Comparison of ENCODE assay signal across 8 cellular contexts in genomic region chr1:236686815-236687160, GRCh38. TPM values are rescaled to one million over a fixed set of nuclear protein-coding genes. Genes with fewer than 3 reads are reported as not detected.
A peak's percentile ranks its signal among the peaks of the same experiment; 100 is the strongest.
DNase-seq lines count a peak whose midpoint lies in the region; ATAC-seq and TF ChIP-seq lines count a peak whose summit lies in the region.

No MANE protein-coding gene starts in this region.

- peaks cover 8% of the 10 kb centered on the region; the same call in 1 of the 2 replicates for H3K4me1 ChIP-seq in GM23338 (ENCODE audit: insufficient read depth)
- peaks cover 24% of the 10 kb centered on the region for H3K4me1 ChIP-seq in left ventricle myocardium inferior
- peaks cover 25 to 34% of the 10 kb centered on the region in 2 donors for H3K4me1 ChIP-seq in gastrocnemius medialis

- H3K36me3 ChIP-seq in GM23338 (ENCODE audit: insufficient read depth) (no peaks in the 10 kb centered on the region), left ventricle myocardium inferior (no peaks in the 10 kb centered on the region), gastrocnemius medialis (no peaks in the 10 kb centered on the region)

- H3K9me2 ChIP-seq in GM23338 (ENCODE audit: insufficient read depth), result no peaks in the 10 kb centered on the region

- H3K4me3 Mint-ChIP-seq in GM23338 (peak overlapping the region; percentile 71), HFFc6 (no peak overlapping the region)

- H3K27ac ChIP-seq in GM23338 (ENCODE audit: low read depth) (no peak overlapping the region), left ventricle myocardium inferior (replicated peaks) (peak overlapping the region; percentile 94), gastrocnemius medialis (peak overlapping the region; percentile 96 to 97 (median 96))

- H3K4me2 ChIP-seq in GM23338, result peak overlapping the region; percentile 86

- H3K27ac Mint-ChIP-seq in GM23338 (no peak overlapping the region), HFFc6 (no peak overlapping the region)

- TF ChIP-seq CTCF in GM23338 (conservative IDR thresholded peaks at IDR 0.05; ENCODE audit: low read depth in 2 of 2) (no peak), left ventricle myocardium inferior (IDR thresholded peaks at IDR 0.05; ENCODE audit: borderline replicate concordance) (no peak), gastrocnemius medialis (IDR thresholded peaks at IDR 0.05 in 4 of 5, conservative IDR thresholded peaks at IDR 0.05 in 1 of 5) (no peak), HFFc6 (IDR thresholded peaks at IDR 0.05) (no peak)

- in situ Hi-C loops in gastrocnemius medialis (cut with MboI; ENCODE audit: low sequenced_read_pairs in 4 of 4), result loop anchor here in 1 of 4 donors (5.0 kb wide), 1 partner anchor 64 kb away; no protein-coding TSS in a partner anchor

- intact Hi-C loops in left ventricle myocardium inferior (cut with micrococcal nuclease), result no loop called here
- intact Hi-C loops in gastrocnemius medialis (cut with DNase I; ENCODE audit: low total_unique reads), result loop anchor here (2.0 to 5.0 kb wide), 4 partner anchors 14 to 111 kb away; partner anchors contain the start of gene MTR

- peak; percentile 14 for DNase-seq in GM23338 (ENCODE audit: low spot score)
- peak; percentile 56 for DNase-seq in activated CD8-positive, alpha-beta memory T cell treated with anti-CD3 and anti-CD28 coated beads, Interleukin-2, amount 50 U/mL, for 48 hours
- DNase-seq in left ventricle myocardium inferior, result peak; percentile 24
- peak in 1 of 2 donors; percentile 58 for DNase-seq in gastrocnemius medialis
- no peak for DNase-seq in activated gamma-delta T cell (lab: John Stamatoyannopoulos, UW)
- DNase-seq in hippocampal formation (lab: John Stamatoyannopoulos, UW), result no peak
- no peak for DNase-seq in HFFc6

- peaks cover 12% of the 10 kb centered on the region for H3K9me3 Mint-ChIP-seq in GM23338
- H3K9me3 Mint-ChIP-seq in HFFc6, result peaks cover 16% of the 10 kb centered on the region

- ATAC-seq in GM23338, result peak; percentile 57
- peak; percentile 21 to 34 for ATAC-seq in gastrocnemius medialis
- no peak for ATAC-seq in GM18909 (IDR thresholded peaks at IDR 0.05; ENCODE audit: poor library complexity, unreplicated experiment)

- H3K4me3 ChIP-seq in GM23338 (peak overlapping the region; percentile 64), left ventricle myocardium inferior (peak overlapping the region; percentile 77), gastrocnemius medialis (peak overlapping the region; percentile 68 to 84 (median 70))

- H2AFZ ChIP-seq in GM23338, result peak overlapping the region; percentile 96

- H3K27me3 Mint-ChIP-seq in GM23338 (ENCODE audit: insufficient read depth, low read depth, poor library complexity), result peaks cover 27% of the 10 kb centered on the region
- no peaks in the 10 kb centered on the region; the same call in 1 of the 2 replicates for H3K27me3 Mint-ChIP-seq in HFFc6 (ENCODE audit: insufficient read depth)

- H3K36me3 Mint-ChIP-seq in GM23338 (ENCODE audit: low read depth) (peaks cover 7% of the 10 kb centered on the region), HFFc6 (ENCODE audit: low read depth) (peaks cover 7% of the 10 kb centered on the region)

- 0 out of 2 replicates have a peak, but pooled peaks cover 3% of the 10 kb centered on the region for H4K20me1 ChIP-seq in GM23338 (replicated peaks; ENCODE audit: insufficient read depth)

- H3K79me2 ChIP-seq in GM23338 (replicated peaks; ENCODE audit: insufficient read depth), result no peaks in the 10 kb centered on the region

- peaks cover 13% of the 10 kb centered on the region for H3K4me1 Mint-ChIP-seq in GM23338
- H3K4me1 Mint-ChIP-seq in HFFc6 (ENCODE audit: low read depth), result 0 out of 2 replicates have a peak, but pooled peaks cover 5% of the 10 kb centered on the region

- H3K27me3 ChIP-seq in GM23338 (ENCODE audit: insufficient read depth) (peaks cover 40% of the 10 kb centered on the region), left ventricle myocardium inferior (ENCODE audit: low read depth) (peaks cover 40% of the 10 kb centered on the region), gastrocnemius medialis (no peaks in the 10 kb centered on the region)

- H3K9me3 ChIP-seq in left ventricle myocardium inferior (replicated peaks) (no peaks in the 10 kb centered on the region), gastrocnemius medialis (no peaks in the 10 kb centered on the region)

- H3F3A ChIP-seq in GM23338 (replicated peaks; ENCODE audit: low read depth), result peaks cover 4% of the 10 kb centered on the region

- TF ChIP-seq POLR2A in gastrocnemius medialis (IDR thresholded peaks at IDR 0.05), result no peak

TF ChIP-seq in GM23338, 12 proteins besides CTCF, POLR2A, EP300 and RAD21 (continues in another document):
- no peak for TF ChIP-seq ETS1 (IDR thresholded peaks at IDR 0.05)
- TF ChIP-seq ZNF114 (CRISPR knock-in tag; IDR thresholded peaks at IDR 0.05), result no peak
- no peak for TF ChIP-seq EZH2phosphoT487 (IDR thresholded peaks at IDR 0.05; ENCODE audit: unreplicated experiment)
- TF ChIP-seq STAT1 (IDR thresholded peaks at IDR 0.05; ENCODE audit: unreplicated experiment), result no peak
- no peak for TF ChIP-seq ZNF462 (CRISPR knock-in tag; IDR thresholded peaks at IDR 0.05)

RNA-seq across cellular contexts. Expression of gene ACTN2, which starts 0.5 kb away (rescaled TPM):
- total RNA-seq in GM23338 (2014; rRNA removed; shearing (Covaris generic)), result 1.8 and 1.9 TPM in 2 replicates
- polyA plus RNA-seq in GM23338 (2016; fragmentation: Nextera tagmentation; extraction: Ambion mirVana), result 2.2 and 2.8 TPM in 2 replicates
- total RNA-seq in left ventricle myocardium inferior, result 2,454 TPM
- 1,000 to 10,000 TPM in 3 of 4 donors, 100 to 1,000 TPM in 1; 503 to 1,706 (median 1,214) TPM for total RNA-seq in gastrocnemius medialis
- total RNA-seq in HFFc6 (2021; fragmentation: NEBNext Ultra II Directional; extraction: Animal tissue kit (Norgen Biotek cat#: 25700)), result not detected

Comparison
In these comparisons a context has a peak if more than half of its experiments do, and no peak if none do; other contexts are left out.
1. DNase-seq: peak in GM23338 (single experiment), activated CD8-positive, alpha-beta memory T cell treated with anti-CD3 and anti-CD28 coated beads, Interleukin-2, amount 50 U/mL, for 48 hours (single experiment) and left ventricle myocardium inferior (single experiment); none in activated gamma-delta T cell (single experiment), hippocampal formation (0 of 2) and HFFc6 (single experiment).
2. RNA of gene ACTN2, which starts 0.5 kb away (total RNA-seq): 2,454 TPM in left ventricle myocardium inferior (single experiment) and 503 to 1,706 TPM in gastrocnemius medialis; 1.8 to 1.9 TPM in GM23338 and not detected in HFFc6; every median in the first group is over 100 times any median in the second.
3. Peak in every context shown above with its lines, with median percentiles within 50 percentile points of each other: H3K4me3 ChIP-seq.